Comparison of ENCODE assay signal across 17 cellular contexts in genomic region chr14:54470701-54471100, GRCh38.
"Had no signal": no experiment of that assay in that cellular context is flagged by ENCODE, and none has a peak within 500 bp of the region (broad histone marks: within the 10 kb centered on the region; RNA-seq: fewer than 3 reads in every experiment).

No MANE protein-coding gene starts in this region.

- ATAC-seq: activated CD8-positive, alpha-beta T cell treated with anti-CD3 and anti-CD28 coated beads for 36 hours; activated T-cell treated with anti-CD3 and anti-CD28 coated beads, Interleukin-2, amount 50 U/mL, for 72 hours; effector memory CD8-positive, alpha-beta T cell had no signal

- DNase-seq: activated CD4-positive, alpha-beta T cell treated with anti-CD3 and anti-CD28 coated beads for 4 hours; activated CD8-positive, alpha-beta T cell treated with anti-CD3 and anti-CD28 coated beads for 36 hours; activated gamma-delta T cell treated with Interleukin-2 at 50 U/mL for 16 hours; activated T-cell treated with anti-CD3 and anti-CD28 coated beads, Interleukin-2, amount 50 U/mL, for 72 hours; anterior cingulate cortex; dermis blood vessel endothelial cell; effector memory CD8-positive, alpha-beta T cell; foreskin melanocyte; head of caudate nucleus; stimulated activated CD4-positive, alpha-beta T cell treated with anti-CD3 and anti-CD28 coated beads, Interleukin-4, amount 100 ng/mL, for 4 hours; stimulated activated CD8-positive, alpha-beta memory T cell treated with anti-CD3 and anti-CD28 coated beads, Interleukin-4, amount 100 ng/mL, for 48 hours; stimulated activated naive CD4-positive, alpha-beta T cell treated with Interleukin-2 at 50 U/mL for 16 hours; T-helper 2 cell; trophoblast cell had no signal

- H3K4me3 ChIP-seq: lung, skin epidermis had no signal

- H3K27ac ChIP-seq: epithelial cell of prostate, skin epidermis had no signal
